Comparison of ENCODE assay signal across 1 cellular context in the genomic region with DNA sequence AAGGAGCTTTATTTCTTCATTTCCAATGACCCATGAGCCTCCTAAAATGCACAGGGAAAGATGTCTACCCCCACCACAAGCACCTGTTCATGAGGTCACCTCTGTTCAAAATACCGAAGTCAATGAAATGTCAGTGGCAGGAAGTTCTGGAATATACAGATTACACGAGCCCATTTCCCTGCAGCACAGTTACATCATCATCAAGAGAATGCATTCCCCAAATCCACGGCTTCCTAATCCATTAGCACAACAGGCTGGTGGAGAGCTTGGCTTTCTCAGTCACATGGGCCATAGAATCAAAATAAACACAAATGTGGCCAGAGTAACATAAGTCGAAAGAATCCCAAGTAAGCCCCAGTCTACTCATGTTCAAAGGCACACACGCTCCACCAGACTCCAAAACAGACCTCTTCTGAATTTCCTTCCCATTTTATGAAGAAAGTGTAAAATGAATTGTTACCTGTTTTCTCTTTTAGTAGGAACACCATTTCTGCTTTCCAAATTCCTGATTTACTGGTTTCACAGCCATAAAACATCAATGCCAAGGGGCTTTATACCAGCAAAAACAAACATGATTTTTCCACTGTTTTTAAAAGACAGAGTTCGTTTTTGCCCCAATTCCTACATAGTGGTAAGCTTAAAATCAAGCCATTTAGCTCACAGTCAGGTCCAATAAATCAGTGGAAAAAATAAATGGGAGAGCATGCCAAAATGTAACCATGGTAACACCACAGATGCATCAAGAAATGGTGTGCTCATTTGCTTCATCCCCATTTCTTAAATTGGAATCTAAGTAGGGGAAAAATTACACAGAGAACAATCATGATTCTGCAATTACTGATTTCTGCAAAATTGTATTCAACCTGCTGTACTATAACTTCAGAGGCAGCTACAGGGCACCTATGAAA.
TF ChIP-seq lines count a peak whose summit lies in the region.

No MANE protein-coding gene starts in this region.

TF ChIP-seq in K562, 482 proteins besides CTCF, POLR2A, EP300 and RAD21 (continued from another document and continues in another):
- TF ChIP-seq PURB (CRISPR knock-in tag; IDR thresholded peaks at IDR 0.05; ENCODE audit: low read depth): no peak
- no peak for TF ChIP-seq SAFB (IDR thresholded peaks at IDR 0.05; ENCODE audit: borderline replicate concordance, low read depth, low read length)
- no peak for TF ChIP-seq COPS2 (conservative IDR thresholded peaks at IDR 0.05)
- TF ChIP-seq, protein P1, sequence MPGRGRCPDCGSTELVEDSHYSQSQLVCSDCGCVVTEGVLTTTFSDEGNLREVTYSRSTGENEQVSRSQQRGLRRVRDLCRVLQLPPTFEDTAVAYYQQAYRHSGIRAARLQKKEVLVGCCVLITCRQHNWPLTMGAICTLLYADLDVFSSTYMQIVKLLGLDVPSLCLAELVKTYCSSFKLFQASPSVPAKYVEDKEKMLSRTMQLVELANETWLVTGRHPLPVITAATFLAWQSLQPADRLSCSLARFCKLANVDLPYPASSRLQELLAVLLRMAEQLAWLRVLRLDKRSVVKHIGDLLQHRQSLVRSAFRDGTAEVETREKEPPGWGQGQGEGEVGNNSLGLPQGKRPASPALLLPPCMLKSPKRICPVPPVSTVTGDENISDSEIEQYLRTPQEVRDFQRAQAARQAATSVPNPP (IDR thresholded peaks at IDR 0.05; ENCODE audit: borderline replicate concordance, insufficient read depth, insufficient read length): no peak
- TF ChIP-seq HMG20A (CRISPR knock-in tag; conservative IDR thresholded peaks at IDR 0.05): no peak
- no peak for TF ChIP-seq ZNF583 (CRISPR knock-in tag; IDR thresholded peaks at IDR 0.05)
- TF ChIP-seq RBM17 (IDR thresholded peaks at IDR 0.05; ENCODE audit: borderline replicate concordance, low read depth, low read length): no peak
- no peak for TF ChIP-seq SIN3A (IDR thresholded peaks at IDR 0.05; ENCODE audit: borderline replicate concordance in 2 of 2, control insufficient read depth in 1 of 2, low read depth in 2 of 2, low read length in 2 of 2)
- no peak for TF ChIP-seq FOS (IDR thresholded peaks at IDR 0.05; ENCODE audit: extremely low read depth, insufficient read length)
- TF ChIP-seq, protein P2, sequence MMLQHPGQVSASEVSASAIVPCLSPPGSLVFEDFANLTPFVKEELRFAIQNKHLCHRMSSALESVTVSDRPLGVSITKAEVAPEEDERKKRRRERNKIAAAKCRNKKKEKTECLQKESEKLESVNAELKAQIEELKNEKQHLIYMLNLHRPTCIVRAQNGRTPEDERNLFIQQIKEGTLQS (IDR thresholded peaks at IDR 0.05): peak; percentile 90
- TF ChIP-seq, protein P2 (CRISPR knock-in tag; conservative IDR thresholded peaks at IDR 0.05): no peak
- TF ChIP-seq MAZ (CRISPR knock-in tag; conservative IDR thresholded peaks at IDR 0.05 in 1 of 2, IDR thresholded peaks at IDR 0.05 in 1 of 2): no peak
- TF ChIP-seq NR4A1 (CRISPR knock-in tag; IDR thresholded peaks at IDR 0.05): no peak
- TF ChIP-seq NR4A1 (tag; IDR thresholded peaks at IDR 0.05): no peak
- TF ChIP-seq RNF2 (IDR thresholded peaks at IDR 0.05): no peak
- no peak for TF ChIP-seq ZNF586 (CRISPR knock-in tag; conservative IDR thresholded peaks at IDR 0.05)
- no peak for TF ChIP-seq XRCC3 (IDR thresholded peaks at IDR 0.05)
- TF ChIP-seq CBFB (CRISPR knock-in tag; IDR thresholded peaks at IDR 0.05): no peak
- TF ChIP-seq RFX1 (IDR thresholded peaks at IDR 0.05): peak; percentile 87
- TF ChIP-seq NR3C1 (CRISPR knock-in tag; IDR thresholded peaks at IDR 0.05): no peak
- TF ChIP-seq DPF2 (IDR thresholded peaks at IDR 0.05): no peak
- TF ChIP-seq, protein P3, sequence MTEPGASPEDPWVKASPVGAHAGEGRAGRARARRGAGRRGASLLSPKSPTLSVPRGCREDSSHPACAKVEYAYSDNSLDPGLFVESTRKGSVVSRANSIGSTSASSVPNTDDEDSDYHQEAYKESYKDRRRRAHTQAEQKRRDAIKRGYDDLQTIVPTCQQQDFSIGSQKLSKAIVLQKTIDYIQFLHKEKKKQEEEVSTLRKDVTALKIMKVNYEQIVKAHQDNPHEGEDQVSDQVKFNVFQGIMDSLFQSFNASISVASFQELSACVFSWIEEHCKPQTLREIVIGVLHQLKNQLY (CRISPR knock-in tag; conservative IDR thresholded peaks at IDR 0.05): no peak
- TF ChIP-seq HNRNPH1 (optimal IDR thresholded peaks at IDR 0.05; ENCODE audit: low read depth, low read length): no peak
- TF ChIP-seq ZNF316 (IDR thresholded peaks at IDR 0.05): no peak
- no peak for TF ChIP-seq RHOXF2B (CRISPR knock-in tag; conservative IDR thresholded peaks at IDR 0.05)
- TF ChIP-seq, protein P4, sequence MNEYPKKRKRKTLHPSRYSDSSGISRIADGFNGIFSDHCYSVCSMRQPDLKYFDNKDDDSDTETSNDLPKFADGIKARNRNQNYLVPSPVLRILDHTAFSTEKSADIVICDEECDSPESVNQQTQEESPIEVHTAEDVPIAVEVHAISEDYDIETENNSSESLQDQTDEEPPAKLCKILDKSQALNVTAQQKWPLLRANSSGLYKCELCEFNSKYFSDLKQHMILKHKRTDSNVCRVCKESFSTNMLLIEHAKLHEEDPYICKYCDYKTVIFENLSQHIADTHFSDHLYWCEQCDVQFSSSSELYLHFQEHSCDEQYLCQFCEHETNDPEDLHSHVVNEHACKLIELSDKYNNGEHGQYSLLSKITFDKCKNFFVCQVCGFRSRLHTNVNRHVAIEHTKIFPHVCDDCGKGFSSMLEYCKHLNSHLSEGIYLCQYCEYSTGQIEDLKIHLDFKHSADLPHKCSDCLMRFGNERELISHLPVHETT (CRISPR knock-in tag; conservative IDR thresholded peaks at IDR 0.05 in 1 of 2, IDR thresholded peaks at IDR 0.05 in 1 of 2): no peak
- TF ChIP-seq, protein P5, sequence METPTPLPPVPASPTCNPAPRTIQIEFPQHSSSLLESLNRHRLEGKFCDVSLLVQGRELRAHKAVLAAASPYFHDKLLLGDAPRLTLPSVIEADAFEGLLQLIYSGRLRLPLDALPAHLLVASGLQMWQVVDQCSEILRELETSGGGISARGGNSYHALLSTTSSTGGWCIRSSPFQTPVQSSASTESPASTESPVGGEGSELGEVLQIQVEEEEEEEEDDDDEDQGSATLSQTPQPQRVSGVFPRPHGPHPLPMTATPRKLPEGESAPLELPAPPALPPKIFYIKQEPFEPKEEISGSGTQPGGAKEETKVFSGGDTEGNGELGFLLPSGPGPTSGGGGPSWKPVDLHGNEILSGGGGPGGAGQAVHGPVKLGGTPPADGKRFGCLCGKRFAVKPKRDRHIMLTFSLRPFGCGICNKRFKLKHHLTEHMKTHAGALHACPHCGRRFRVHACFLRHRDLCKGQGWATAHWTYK (CRISPR knock-in tag; IDR thresholded peaks at IDR 0.05): no peak
- TF ChIP-seq ZBTB8A (IDR thresholded peaks at IDR 0.05; ENCODE audit: partially characterized antibody): no peak
- TF ChIP-seq YY1 (IDR thresholded peaks at IDR 0.05; ENCODE audit: borderline replicate concordance in 1 of 3, control insufficient read depth in 1 of 3, extremely low read depth in 1 of 3, insufficient read depth in 3 of 3, insufficient read length in 1 of 3, insufficient replicate concordance in 2 of 3, low read depth in 1 of 3, low read length in 2 of 3): no peak
- TF ChIP-seq ETS2 (tag; IDR thresholded peaks at IDR 0.05; ENCODE audit: borderline replicate concordance, poor library complexity, severe bottlenecking): no peak
- TF ChIP-seq SPI1 (IDR thresholded peaks at IDR 0.05; ENCODE audit: borderline replicate concordance, low read depth, low read length): no peak
- TF ChIP-seq, protein P6, sequence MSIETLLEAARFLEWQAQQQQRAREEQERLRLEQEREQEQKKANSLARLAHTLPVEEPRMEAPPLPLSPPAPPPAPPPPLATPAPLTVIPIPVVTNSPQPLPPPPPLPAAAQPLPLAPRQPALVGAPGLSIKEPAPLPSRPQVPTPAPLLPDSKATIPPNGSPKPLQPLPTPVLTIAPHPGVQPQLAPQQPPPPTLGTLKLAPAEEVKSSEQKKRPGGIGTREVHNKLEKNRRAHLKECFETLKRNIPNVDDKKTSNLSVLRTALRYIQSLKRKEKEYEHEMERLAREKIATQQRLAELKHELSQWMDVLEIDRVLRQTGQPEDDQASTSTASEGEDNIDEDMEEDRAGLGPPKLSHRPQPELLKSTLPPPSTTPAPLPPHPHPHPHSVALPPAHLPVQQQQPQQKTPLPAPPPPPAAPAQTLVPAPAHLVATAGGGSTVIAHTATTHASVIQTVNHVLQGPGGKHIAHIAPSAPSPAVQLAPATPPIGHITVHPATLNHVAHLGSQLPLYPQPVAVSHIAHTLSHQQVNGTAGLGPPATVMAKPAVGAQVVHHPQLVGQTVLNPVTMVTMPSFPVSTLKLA (conservative IDR thresholded peaks at IDR 0.05): peak in 1 of 2 experiments; percentile 30; a peak in 1 of 4 replicates
- no peak for TF ChIP-seq CREBBP (IDR thresholded peaks at IDR 0.05; ENCODE audit: low read depth, low read length)
- TF ChIP-seq, protein P7, sequence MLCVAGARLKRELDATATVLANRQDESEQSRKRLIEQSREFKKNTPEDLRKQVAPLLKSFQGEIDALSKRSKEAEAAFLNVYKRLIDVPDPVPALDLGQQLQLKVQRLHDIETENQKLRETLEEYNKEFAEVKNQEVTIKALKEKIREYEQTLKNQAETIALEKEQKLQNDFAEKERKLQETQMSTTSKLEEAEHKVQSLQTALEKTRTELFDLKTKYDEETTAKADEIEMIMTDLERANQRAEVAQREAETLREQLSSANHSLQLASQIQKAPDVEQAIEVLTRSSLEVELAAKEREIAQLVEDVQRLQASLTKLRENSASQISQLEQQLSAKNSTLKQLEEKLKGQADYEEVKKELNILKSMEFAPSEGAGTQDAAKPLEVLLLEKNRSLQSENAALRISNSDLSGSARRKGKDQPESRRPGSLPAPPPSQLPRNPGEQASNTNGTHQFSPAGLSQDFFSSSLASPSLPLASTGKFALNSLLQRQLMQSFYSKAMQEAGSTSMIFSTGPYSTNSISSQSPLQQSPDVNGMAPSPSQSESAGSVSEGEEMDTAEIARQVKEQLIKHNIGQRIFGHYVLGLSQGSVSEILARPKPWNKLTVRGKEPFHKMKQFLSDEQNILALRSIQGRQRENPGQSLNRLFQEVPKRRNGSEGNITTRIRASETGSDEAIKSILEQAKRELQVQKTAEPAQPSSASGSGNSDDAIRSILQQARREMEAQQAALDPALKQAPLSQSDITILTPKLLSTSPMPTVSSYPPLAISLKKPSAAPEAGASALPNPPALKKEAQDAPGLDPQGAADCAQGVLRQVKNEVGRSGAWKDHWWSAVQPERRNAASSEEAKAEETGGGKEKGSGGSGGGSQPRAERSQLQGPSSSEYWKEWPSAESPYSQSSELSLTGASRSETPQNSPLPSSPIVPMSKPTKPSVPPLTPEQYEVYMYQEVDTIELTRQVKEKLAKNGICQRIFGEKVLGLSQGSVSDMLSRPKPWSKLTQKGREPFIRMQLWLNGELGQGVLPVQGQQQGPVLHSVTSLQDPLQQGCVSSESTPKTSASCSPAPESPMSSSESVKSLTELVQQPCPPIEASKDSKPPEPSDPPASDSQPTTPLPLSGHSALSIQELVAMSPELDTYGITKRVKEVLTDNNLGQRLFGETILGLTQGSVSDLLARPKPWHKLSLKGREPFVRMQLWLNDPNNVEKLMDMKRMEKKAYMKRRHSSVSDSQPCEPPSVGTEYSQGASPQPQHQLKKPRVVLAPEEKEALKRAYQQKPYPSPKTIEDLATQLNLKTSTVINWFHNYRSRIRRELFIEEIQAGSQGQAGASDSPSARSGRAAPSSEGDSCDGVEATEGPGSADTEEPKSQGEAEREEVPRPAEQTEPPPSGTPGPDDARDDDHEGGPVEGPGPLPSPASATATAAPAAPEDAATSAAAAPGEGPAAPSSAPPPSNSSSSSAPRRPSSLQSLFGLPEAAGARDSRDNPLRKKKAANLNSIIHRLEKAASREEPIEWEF (CRISPR knock-in tag; IDR thresholded peaks at IDR 0.05): no peak
- TF ChIP-seq HIVEP1 (CRISPR knock-in tag; IDR thresholded peaks at IDR 0.05): no peak
- TF ChIP-seq, protein P8, sequence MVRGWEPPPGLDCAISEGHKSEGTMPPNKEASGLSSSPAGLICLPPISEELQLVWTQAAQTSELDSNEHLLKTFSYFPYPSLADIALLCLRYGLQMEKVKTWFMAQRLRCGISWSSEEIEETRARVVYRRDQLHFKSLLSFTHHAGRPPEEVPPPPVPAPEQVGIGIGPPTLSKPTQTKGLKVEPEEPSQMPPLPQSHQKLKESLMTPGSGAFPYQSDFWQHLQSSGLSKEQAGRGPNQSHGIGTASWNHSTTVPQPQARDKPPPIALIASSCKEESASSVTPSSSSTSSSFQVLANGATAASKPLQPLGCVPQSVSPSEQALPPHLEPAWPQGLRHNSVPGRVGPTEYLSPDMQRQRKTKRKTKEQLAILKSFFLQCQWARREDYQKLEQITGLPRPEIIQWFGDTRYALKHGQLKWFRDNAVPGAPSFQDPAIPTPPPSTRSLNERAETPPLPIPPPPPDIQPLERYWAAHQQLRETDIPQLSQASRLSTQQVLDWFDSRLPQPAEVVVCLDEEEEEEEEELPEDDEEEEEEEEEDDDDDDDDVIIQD (CRISPR knock-in tag; IDR thresholded peaks at IDR 0.05): no peak
- TF ChIP-seq, protein P9, sequence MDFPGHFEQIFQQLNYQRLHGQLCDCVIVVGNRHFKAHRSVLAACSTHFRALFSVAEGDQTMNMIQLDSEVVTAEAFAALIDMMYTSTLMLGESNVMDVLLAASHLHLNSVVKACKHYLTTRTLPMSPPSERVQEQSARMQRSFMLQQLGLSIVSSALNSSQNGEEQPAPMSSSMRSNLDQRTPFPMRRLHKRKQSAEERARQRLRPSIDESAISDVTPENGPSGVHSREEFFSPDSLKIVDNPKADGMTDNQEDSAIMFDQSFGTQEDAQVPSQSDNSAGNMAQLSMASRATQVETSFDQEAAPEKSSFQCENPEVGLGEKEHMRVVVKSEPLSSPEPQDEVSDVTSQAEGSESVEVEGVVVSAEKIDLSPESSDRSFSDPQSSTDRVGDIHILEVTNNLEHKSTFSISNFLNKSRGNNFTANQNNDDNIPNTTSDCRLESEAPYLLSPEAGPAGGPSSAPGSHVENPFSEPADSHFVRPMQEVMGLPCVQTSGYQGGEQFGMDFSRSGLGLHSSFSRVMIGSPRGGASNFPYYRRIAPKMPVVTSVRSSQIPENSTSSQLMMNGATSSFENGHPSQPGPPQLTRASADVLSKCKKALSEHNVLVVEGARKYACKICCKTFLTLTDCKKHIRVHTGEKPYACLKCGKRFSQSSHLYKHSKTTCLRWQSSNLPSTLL (IDR thresholded peaks at IDR 0.05): no peak
